10 cellular contexts compared by ENCODE assay signal in the genomic region with DNA sequence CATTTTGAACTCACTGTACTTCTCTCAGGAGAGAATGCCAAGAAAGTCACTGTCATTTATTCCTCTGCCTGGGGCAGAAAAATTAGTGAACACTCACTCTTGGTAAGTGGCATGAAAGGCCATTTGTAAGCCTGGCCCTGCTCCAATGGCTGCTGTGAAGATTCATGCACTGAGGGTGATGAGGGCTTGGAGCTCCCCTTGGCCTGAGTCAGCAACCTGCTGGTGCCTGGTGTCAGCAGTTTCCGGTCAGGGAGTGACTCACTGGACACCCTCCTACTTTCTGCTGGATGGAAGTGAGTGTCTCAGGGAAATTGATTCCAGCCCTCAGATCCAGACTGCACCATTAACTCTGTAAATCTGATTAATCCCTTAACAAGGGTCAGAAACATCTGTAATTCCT. TPM values are rescaled to one million over a fixed set of nuclear protein-coding genes. Genes with fewer than 3 reads are reported as not detected.
DNase-seq lines count a peak whose midpoint lies in the region; ATAC-seq and TF ChIP-seq lines count a peak whose summit lies in the region.
"Had no signal": no experiment of that assay in that cellular context is flagged by ENCODE, and none has a peak within 500 bp of the region (broad histone marks: within the 10 kb centered on the region; RNA-seq: fewer than 3 reads in every experiment).

No MANE protein-coding gene starts in this region.

- no peaks in the 10 kb centered on the region for H3K4me1 Mint-ChIP-seq in T-cell

- H3K27me3 ChIP-seq in Peyer's patch = no peaks in the 10 kb centered on the region
- peaks cover 0 to 3% (median 0%) of the 10 kb centered on the region in 3 donors for H3K27me3 ChIP-seq in psoas muscle (ENCODE audit: insufficient read depth in 3 of 3, low read length in 2 of 3)
- H3K27me3 ChIP-seq in tibial artery = no peaks in the 10 kb centered on the region

- CTCF ChIA-PET in T-cell (lab: Charles Lee) = no interaction called here

- no peak overlapping the region for H3K27ac Mint-ChIP-seq in T-cell

- no peak for TF ChIP-seq CTCF in Peyer's patch (IDR thresholded peaks at IDR 0.05)
- no peak for TF ChIP-seq CTCF in psoas muscle (IDR thresholded peaks at IDR 0.05)
- no peak for TF ChIP-seq CTCF in tibial artery (IDR thresholded peaks at IDR 0.05)

- H3K36me3 ChIP-seq in Peyer's patch (no peaks in the 10 kb centered on the region), psoas muscle (ENCODE audit: insufficient read depth in 1 of 2, low read depth in 1 of 2) (no peaks in the 10 kb centered on the region), tibial artery (no peaks in the 10 kb centered on the region)

- ATAC-seq in esophagus mucosa (peak; percentile 95), psoas muscle (peak; percentile 54 to 85 (median 72)), HG03025 (IDR thresholded peaks at IDR 0.05; ENCODE audit: low FRiP score, unreplicated experiment) (no peak), T-cell (replicated peaks in 1 of 4) (no peak)

- no peak overlapping the region for H3K4me3 Mint-ChIP-seq in T-cell

- TF ChIP-seq POLR2A in Peyer's patch (IDR thresholded peaks at IDR 0.05) = no peak

- H3K9me3 ChIP-seq in Peyer's patch (no peaks in the 10 kb centered on the region), psoas muscle (no peaks in the 10 kb centered on the region), tibial artery (no peaks in the 10 kb centered on the region)

- no peaks in the 10 kb centered on the region for H3K4me1 ChIP-seq in Peyer's patch
- no peaks in the 10 kb centered on the region for H3K4me1 ChIP-seq in psoas muscle
- no peaks in the 10 kb centered on the region for H3K4me1 ChIP-seq in tibial artery

- intact Hi-C loops in psoas muscle (cut with DNase I) (no loop called here), tibial artery (cut with DNase I; ENCODE audit: low total_unique reads) (no loop called here)

- peaks cover 6 to 11% (median 6%) of the 10 kb centered on the region in 3 donors for H3K9me3 Mint-ChIP-seq in T-cell

- DNase-seq in GOT3 (lab: John Stamatoyannopoulos, UW) (peak; percentile 68), Peyer's patch (peak in 2 of 3 donors; percentile 56 to 80), psoas muscle (peak in 1 of 2 donors; percentile 40), medulla oblongata (ENCODE audit: extremely low spot score) (no peak), tibial artery (no peak), T-cell (no peak)
- DNase-seq: activated CD8-positive, alpha-beta memory T cell treated with anti-CD3 and anti-CD28 coated beads, Interleukin-2, amount 50 U/mL, for 4 hours; NCI-H2029 treated with DMSO at 0.1 percent for 48 hours had no signal

- H3K27me3 Mint-ChIP-seq in T-cell = peaks cover 0 to 9% of the 10 kb centered on the region in 2 donors

- H3K36me3 Mint-ChIP-seq in T-cell = peaks cover 3% of the 10 kb centered on the region

- POLR2A ChIA-PET in T-cell (lab: Charles Lee) = no interaction called here

- 12 to 20% (median 13%) methylated on average over 1 of the region's 1 CpG for WGBS in psoas muscle, 3 donors

- H3K27ac ChIP-seq in Peyer's patch = no peak overlapping the region
- no peak overlapping the region for H3K27ac ChIP-seq in psoas muscle
- no peak overlapping the region for H3K27ac ChIP-seq in tibial artery

- H3K4me3 ChIP-seq in Peyer's patch = no peak overlapping the region
- no peak overlapping the region for H3K4me3 ChIP-seq in psoas muscle
- H3K4me3 ChIP-seq in tibial artery = no peak overlapping the region

RNA-seq across cellular contexts. Expression of gene TRA2B, which starts 37.6 kb away (rescaled TPM):
- 100 to 1,000 TPM; 117 to 217 (median 144) TPM for total RNA-seq in Peyer's patch
- total RNA-seq in esophagus mucosa = 86.0 TPM
- 10 to 100 TPM; 38.7 to 99.5 (median 68.8) TPM for total RNA-seq in psoas muscle
- polyA plus RNA-seq in psoas muscle = 10 to 100 TPM; 60.5 to 86.6 (median 86.5) TPM
- 100 to 1,000 TPM; 166 to 583 (median 175) TPM for total RNA-seq in T-cell

Comparison
In these comparisons a context has a peak if more than half of its experiments do, and no peak if none do; other contexts are left out.
1. DNase-seq: peak in GOT3 (single experiment) and Peyer's patch (2 of 3); none in medulla oblongata (single experiment), tibial artery (0 of 2) and T-cell (0 of 34).
2. ATAC-seq: peak in esophagus mucosa (single experiment) and psoas muscle (4 of 4); none in HG03025 (single experiment) and T-cell (0 of 4).